ENCODE assay signal across 8 cellular contexts in the genomic region with DNA sequence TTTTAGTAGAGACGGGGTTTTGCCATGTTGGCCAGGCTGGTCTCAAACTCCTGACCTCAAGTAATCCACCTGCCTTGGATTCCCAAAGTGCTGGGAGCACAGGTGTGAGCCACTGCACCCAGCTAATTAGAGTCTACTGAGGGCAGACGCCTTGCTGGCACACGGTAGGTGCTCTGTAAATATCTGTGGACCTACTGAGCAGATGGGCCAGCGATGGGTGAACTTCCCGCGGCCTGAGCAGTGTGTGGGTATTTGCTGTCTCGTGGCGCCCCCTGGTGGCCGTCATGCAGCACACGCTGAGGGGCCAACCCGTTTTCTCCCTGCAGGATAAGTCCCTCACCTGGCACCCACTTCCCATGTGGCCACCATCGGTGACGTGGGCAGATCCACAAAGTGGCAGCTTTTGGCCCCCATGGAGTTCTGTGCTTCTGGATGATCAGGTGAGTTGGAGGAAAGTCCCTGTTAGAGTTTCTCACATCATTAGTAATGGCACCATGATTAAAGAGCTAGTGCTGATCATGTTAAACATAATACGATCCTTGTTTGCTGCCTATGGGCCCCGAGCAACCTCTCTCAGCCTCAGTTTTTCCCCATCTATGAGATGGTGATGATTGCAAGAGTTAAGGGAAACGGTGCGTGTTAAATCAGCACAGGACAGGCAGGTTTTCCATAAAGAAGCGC. TPM values are rescaled to one million over a fixed set of nuclear protein-coding genes. Genes with fewer than 3 reads are reported as not detected.
A peak's percentile ranks its signal among the peaks of the same experiment; 100 is the strongest.
DNase-seq lines count a peak whose midpoint lies in the region; ATAC-seq and TF ChIP-seq lines count a peak whose summit lies in the region.

No MANE protein-coding gene starts in this region.

- peak; percentile 60 for ATAC-seq in HG02852 (IDR thresholded peaks at IDR 0.05; ENCODE audit: unreplicated experiment)
- ATAC-seq in GM18505 (IDR thresholded peaks at IDR 0.05; ENCODE audit: unreplicated experiment), result no peak

- H3K4me3 ChIP-seq in lower leg skin (ENCODE audit: low read depth, poor library complexity, severe bottlenecking), result no peak overlapping the region

- intact Hi-C loops in lower leg skin (cut with DNase I; ENCODE audit: low total_unique reads), result no loop called here

- TF ChIP-seq POLR2A in lower leg skin (IDR thresholded peaks at IDR 0.05), result no peak
- TF ChIP-seq POLR2A in GM18505 (IDR thresholded peaks at IDR 0.05; ENCODE audit: borderline replicate concordance, extremely low read depth, insufficient read depth, insufficient read length), result no peak

- peak in 1 of 3 donors; percentile 84 for TF ChIP-seq CTCF in lower leg skin (IDR thresholded peaks at IDR 0.05)

- 16 to 17% methylated on average over 18 of the region's 18 CpGs for WGBS in lower leg skin, 2 donors

- DNase-seq in DMS53 (lab: John Stamatoyannopoulos, UW) (peak; percentile 86), NCI-H510A treated with DMSO at 0.1 percent for 48 hours (lab: John Stamatoyannopoulos, UW) (peak; percentile 12), dermis blood vessel endothelial cell (peak; percentile 88), lower leg skin (ENCODE audit: low spot score in 2 of 2) (peak; percentile 57 to 95)
- DNase-seq in activated CD4-positive, alpha-beta T cell treated with anti-CD3 and anti-CD28 coated beads, Interleukin-2, amount 50 U/mL, for 4 hours, result peak; percentile 68 to 71
- peak; percentile 59 to 73 (median 66) for DNase-seq in stimulated activated CD4-positive, alpha-beta T cell treated with anti-CD3 and anti-CD28 coated beads, TNF-alpha, amount 100 ng/mL, for 48 hours (ENCODE audit: low read depth in 3 of 3)

RNA-seq across cellular contexts. Expression of a gene that starts 40.7 kb away (rescaled TPM):
- 61.6 and 63.6 TPM in 2 replicates for total RNA-seq in dermis blood vessel endothelial cell
- 10 to 100 TPM; 39.7 to 56.5 (median 47.3) TPM for total RNA-seq in lower leg skin

RNA-seq across cellular contexts. Expression of a gene that starts 57.0 kb away (rescaled TPM):
- total RNA-seq in dermis blood vessel endothelial cell (19.9 and 26.1 TPM in 2 replicates), lower leg skin (10 to 100 TPM; 37.5 to 48.1 (median 39.2) TPM)

Comparison
In these comparisons a context has a peak if more than half of its experiments do, and no peak if none do; other contexts are left out.
1. DNase-seq: peak in every context shown above with its lines; median percentile 88 in dermis blood vessel endothelial cell; 86 in DMS53; 76 in lower leg skin; 70 in activated CD4-positive, alpha-beta T cell treated with anti-CD3 and anti-CD28 coated beads, Interleukin-2, amount 50 U/mL, for 4 hours; 66 in stimulated activated CD4-positive, alpha-beta T cell treated with anti-CD3 and anti-CD28 coated beads, TNF-alpha, amount 100 ng/mL, for 48 hours; 12 in NCI-H510A treated with DMSO at 0.1 percent for 48 hours.